Comparison of ENCODE assay signal across 27 cellular contexts in genomic region chr12:126418357-126418756, GRCh38.
"Had no signal": no experiment of that assay in that cellular context is flagged by ENCODE, and none has a peak within 500 bp of the region (broad histone marks: within the 10 kb centered on the region; RNA-seq: fewer than 3 reads in every experiment).

No MANE protein-coding gene starts in this region.

- H3K36me3 ChIP-seq: ascending aorta, breast epithelium, cardiac muscle cell, colonic mucosa, esophagus squamous epithelium, gastroesophageal sphincter, heart right ventricle had no signal

- DNase-seq: activated CD4-positive, alpha-beta memory T cell treated with anti-CD3 and anti-CD28 coated beads, Interleukin-2, amount 10 ng/mL, durations not matched to agents 7 days and 5 days; activated CD4-positive, alpha-beta T cell treated with anti-CD3 and anti-CD28 coated beads for 36 hours; activated CD4-positive, alpha-beta T cell treated with anti-CD3 and anti-CD28 coated beads, Interleukin-2, amount 10 ng/mL, durations not matched to agents 24 days and 14 days; activated CD4-positive, CD25-positive, alpha-beta regulatory T cell; activated CD4-positive, CD25-positive, alpha-beta regulatory T cell treated with anti-CD3 and anti-CD28 coated beads, Interleukin-2, amount 50 U/mL, for 72 hours; activated CD8-positive, alpha-beta memory T cell treated with anti-CD3 and anti-CD28 coated beads, Interleukin-2, amount 50 U/mL, for 48 hours; activated gamma-delta T cell; activated naive CD4-positive, alpha-beta T cell; activated naive CD4-positive, alpha-beta T cell treated with anti-CD3 and anti-CD28 coated beads, Interleukin-2, amount 10 ng/mL, durations not matched to agents 7 days and 5 days; activated naive CD8-positive, alpha-beta T cell treated with anti-CD3 and anti-CD28 coated beads, Interleukin-2, amount 10 ng/mL, durations not matched to agents 7 days and 5 days; activated T-cell treated with anti-CD3 and anti-CD28 coated beads for 4 hours; activated T-cell treated with anti-CD3 and anti-CD28 coated beads, Interleukin-2, amount 50 U/mL, for 24 hours; activated T-cell treated with anti-CD3 and anti-CD28 coated beads, Interleukin-2, amount 50 U/mL, for 72 hours; central memory CD4-positive, alpha-beta T cell; cerebellar nuclear complex; colonic mucosa; effector CD8-positive, alpha-beta T cell; esophagus squamous epithelium; foreskin keratinocyte; heart right ventricle; T-helper 2 cell had no signal

- H3K9me3 ChIP-seq: ascending aorta, breast epithelium, colonic mucosa, esophagus squamous epithelium, gastroesophageal sphincter, heart right ventricle had no signal

- H3K79me2 ChIP-seq: hepatocyte had no signal

- H3K4me3 ChIP-seq: ascending aorta, breast epithelium, cardiac muscle cell, colonic mucosa, esophagus squamous epithelium, gastroesophageal sphincter, heart right ventricle, hepatocyte had no signal

- H3K27ac ChIP-seq: ascending aorta, breast epithelium, cardiac muscle cell, colonic mucosa, epithelial cell of prostate, esophagus squamous epithelium, foreskin keratinocyte, gastroesophageal sphincter, heart right ventricle, hepatocyte had no signal

- H2AFZ ChIP-seq: hepatocyte had no signal

- H3K4me1 ChIP-seq: ascending aorta, breast epithelium, colonic mucosa, esophagus squamous epithelium, foreskin keratinocyte, gastroesophageal sphincter, heart right ventricle had no signal

- H3K27me3 ChIP-seq: ascending aorta, breast epithelium, cardiac muscle cell, colonic mucosa, esophagus squamous epithelium, foreskin keratinocyte, heart right ventricle, hepatocyte had no signal

- H3K4me2 ChIP-seq: hepatocyte had no signal
